15 cellular contexts compared by ENCODE assay signal in the genomic region with DNA sequence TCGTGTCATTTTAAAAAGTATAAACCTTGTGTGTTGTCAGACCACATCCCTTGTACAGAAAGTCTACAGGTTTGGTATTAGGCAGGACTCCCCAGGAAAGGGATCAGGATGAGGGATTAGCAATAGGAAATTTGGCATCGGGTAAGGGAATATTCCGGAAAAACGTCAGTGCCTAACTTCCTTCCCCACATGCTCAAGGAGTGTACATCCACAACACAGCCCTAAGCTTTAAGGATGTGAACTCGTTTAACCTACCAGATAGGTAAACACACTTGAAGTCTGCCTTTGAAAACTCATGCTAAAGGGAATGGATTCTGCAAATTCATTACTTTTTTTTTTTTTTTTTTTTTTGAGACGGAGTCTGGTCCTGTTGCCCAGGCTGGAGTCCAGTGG.
DNase-seq lines count a peak whose midpoint lies in the region; ATAC-seq and TF ChIP-seq lines count a peak whose summit lies in the region.
"Had no signal": no experiment of that assay in that cellular context is flagged by ENCODE, and none has a peak within 500 bp of the region (broad histone marks: within the 10 kb centered on the region; RNA-seq: fewer than 3 reads in every experiment).

No MANE protein-coding gene starts in this region.

- H3K36me3 Mint-ChIP-seq in endodermal cell (ENCODE audit: low read depth): no peaks in the 10 kb centered on the region

- DNase-seq in RWPE1 (ENCODE audit: low spot score) (no peak), fibroblast of mammary gland (ENCODE audit: low read depth) (peak; percentile 31), lung microvascular endothelial cell (ENCODE audit: low read depth in 2 of 2) (peak; percentile 86 to 99), upper lobe of left lung (no peak), NOMO-1 treated with dmso at 0.1 percent for 144 hours (lab: John Stamatoyannopoulos, UW; ENCODE audit: unreplicated experiment) (no peak), endodermal cell (no peak)
- DNase-seq: activated CD4-positive, alpha-beta T cell treated with anti-CD3 and anti-CD28 coated beads for 36 hours; amygdala; KG1; NCI-H1092 treated with DMSO at 0.1 percent for 48 hours; stimulated activated CD4-positive, alpha-beta T cell treated with anti-CD3 and anti-CD28 coated beads, Interleukin-2, amount 100 ng/mL, for 48 hours; substantia nigra had no signal

- ATAC-seq in upper lobe of left lung (ENCODE audit: low FRiP score in 2 of 2) (peak in 1 of 2 donors; percentile 75), GM21515 (IDR thresholded peaks at IDR 0.05; ENCODE audit: unreplicated experiment) (no peak)
- ATAC-seq: activated CD4-positive, alpha-beta T cell treated with anti-CD3 and anti-CD28 coated beads for 36 hours had no signal

- H3K9me3 ChIP-seq in upper lobe of left lung (no peaks in the 10 kb centered on the region), endodermal cell (ENCODE audit: control insufficient read depth, low read length) (no peaks in the 10 kb centered on the region)
- H3K9me3 ChIP-seq: BLaER1, neutrophil had no signal

- TF ChIP-seq CTCF in RWPE1 (conservative IDR thresholded peaks at IDR 0.05; ENCODE audit: low read depth) (no peak), fibroblast of mammary gland (conservative IDR thresholded peaks at IDR 0.05; ENCODE audit: control insufficient read depth, insufficient read depth, low read depth, low read length) (no peak), upper lobe of left lung (IDR thresholded peaks at IDR 0.05) (no peak), endodermal cell (conservative IDR thresholded peaks at IDR 0.05) (no peak)

- no peak overlapping the region for H3K27ac Mint-ChIP-seq in endodermal cell
- H3K27ac Mint-ChIP-seq: activated CD4-positive, alpha-beta T cell treated with anti-CD3 and anti-CD28 coated beads for 36 hours had no signal

- peak in 3 of 4 donors; percentile 75 to 89 (median 79) for TF ChIP-seq EP300 in upper lobe of left lung (IDR thresholded peaks at IDR 0.05)

- peaks cover 19% of the 10 kb centered on the region for H3K4me1 Mint-ChIP-seq in endodermal cell
- H3K4me1 Mint-ChIP-seq: activated CD4-positive, alpha-beta T cell treated with anti-CD3 and anti-CD28 coated beads for 36 hours had no signal

- H3K27me3 ChIP-seq in upper lobe of left lung: no peaks in the 10 kb centered on the region
- H3K27me3 ChIP-seq in endodermal cell (ENCODE audit: control insufficient read depth, insufficient read depth, low read length, poor library complexity, severe bottlenecking): no peaks in the 10 kb centered on the region
- H3K27me3 ChIP-seq: BLaER1, neutrophil had no signal

- 37 to 53% methylated on average over 6 of the region's 6 CpGs for WGBS in upper lobe of left lung, 2 donors
- WGBS in endodermal cell (ENCODE audit: insufficient coverage in 1 of 2, insufficient read length in 1 of 2), 2 experiments: 89 to 94% methylated on average over 4 to 6 of the region's 6 CpGs

- no peaks in the 10 kb centered on the region for H3K9me3 Mint-ChIP-seq in endodermal cell

- no peaks in the 10 kb centered on the region for H3K27me3 Mint-ChIP-seq in endodermal cell (ENCODE audit: insufficient read depth)
- H3K27me3 Mint-ChIP-seq: activated CD4-positive, alpha-beta T cell treated with anti-CD3 and anti-CD28 coated beads for 36 hours had no signal

- POLR2A ChIA-PET in RWPE1 (lab: Yijun Ruan, JAX; ENCODE audit: low non-redundant PET): no interaction called here

- H3K4me3 Mint-ChIP-seq in endodermal cell: no peak overlapping the region
- H3K4me3 Mint-ChIP-seq: activated CD4-positive, alpha-beta T cell treated with anti-CD3 and anti-CD28 coated beads for 36 hours had no signal

- TF ChIP-seq POLR2A in upper lobe of left lung (IDR thresholded peaks at IDR 0.05): no peak

- H3K36me3 ChIP-seq in upper lobe of left lung: no peaks in the 10 kb centered on the region
- no peaks in the 10 kb centered on the region for H3K36me3 ChIP-seq in endodermal cell (ENCODE audit: control insufficient read depth, insufficient read depth, low read length)
- H3K36me3 ChIP-seq: BLaER1, neutrophil had no signal

- H3K27ac ChIP-seq in RWPE1: 0 out of 2 replicates have a peak overlapping the region, but pooled peaks have one; percentile 21
- H3K27ac ChIP-seq in upper lobe of left lung: peak overlapping the region in 2 of 4 donors; percentile 27 to 64
- H3K27ac ChIP-seq in endodermal cell (ENCODE audit: low read depth, low read length): no peak overlapping the region
- H3K27ac ChIP-seq: BLaER1, neutrophil had no signal

- H3K9ac ChIP-seq in endodermal cell (ENCODE audit: extremely low read depth, low read length, poor library complexity, severe bottlenecking): no peak overlapping the region
- H3K9ac ChIP-seq: BLaER1 had no signal

- CTCF ChIA-PET in RWPE1 (lab: Yijun Ruan, JAX): no interaction called here

- H3K4me3 ChIP-seq in fibroblast of mammary gland (ENCODE audit: control insufficient read depth, low read depth, low read length): no peak overlapping the region
- H3K4me3 ChIP-seq in upper lobe of left lung: no peak overlapping the region
- no peak overlapping the region for H3K4me3 ChIP-seq in endodermal cell (ENCODE audit: low read length)
- H3K4me3 ChIP-seq: BLaER1 had no signal

- H3K4me1 ChIP-seq in upper lobe of left lung (peaks cover 8 to 22% (median 15%) of the 10 kb centered on the region in 4 donors), endodermal cell (ENCODE audit: control insufficient read depth, insufficient read depth, low read length) (no peaks in the 10 kb centered on the region)
- H3K4me1 ChIP-seq: BLaER1 had no signal

Comparison
In these comparisons a context has a peak if more than half of its experiments do, and no peak if none do; other contexts are left out.
1. DNase-seq: peak in fibroblast of mammary gland (single experiment) and lung microvascular endothelial cell (2 of 2); none in RWPE1 (single experiment), upper lobe of left lung (0 of 2), NOMO-1 treated with dmso at 0.1 percent for 144 hours (single experiment) and endodermal cell (single experiment).